Comparison of ENCODE assay signal across 17 cellular contexts in the genomic region with DNA sequence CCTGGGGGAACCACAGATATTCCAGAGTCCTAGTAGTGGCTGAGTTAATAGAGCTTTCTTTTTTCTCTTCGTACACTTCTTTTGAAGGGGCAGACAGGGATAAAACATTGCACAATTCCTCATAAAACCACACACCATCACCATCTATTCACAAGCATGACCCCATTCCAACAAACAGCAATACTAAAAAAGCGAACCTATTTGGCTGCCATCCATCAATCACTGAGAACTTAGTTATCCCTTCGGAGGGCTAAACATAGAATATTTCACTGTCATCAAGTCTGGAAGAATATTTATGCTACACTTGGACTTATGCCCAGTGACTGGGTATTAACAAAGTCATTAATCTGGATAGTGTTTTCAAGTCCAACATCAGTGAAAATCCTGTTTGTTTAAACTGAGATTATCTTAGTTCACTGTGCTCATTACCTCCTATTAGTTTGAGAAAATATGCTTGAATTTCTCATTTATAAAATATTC.
DNase-seq lines count a peak whose midpoint lies in the region; ATAC-seq, FAIRE-seq and TF ChIP-seq lines count a peak whose summit lies in the region.
"Had no signal": no experiment of that assay in that cellular context is flagged by ENCODE, and none has a peak within 500 bp of the region (broad histone marks: within the 10 kb centered on the region; RNA-seq: fewer than 3 reads in every experiment).

No MANE protein-coding gene starts in this region.

- no peak overlapping the region for H2BK5ac ChIP-seq in IMR-90 (ENCODE audit: low read depth, low read length, poor library complexity, severe bottlenecking)

- H2AK5ac ChIP-seq in IMR-90 (ENCODE audit: low read depth, low read length) = no peak overlapping the region

- H3K56ac ChIP-seq in IMR-90 (ENCODE audit: extremely low read depth, insufficient read depth, low read length) = no peak overlapping the region

- H3K27ac ChIP-seq in A673 (ENCODE audit: low read depth, low read length, poor library complexity, severe bottlenecking) (no peak overlapping the region), IMR-90 (ENCODE audit: insufficient read depth, low read length) (no peak overlapping the region), K562 (ENCODE audit: extremely low read depth, low read depth, low read length) (no peak overlapping the region)
- H3K27ac ChIP-seq: C4-2B, HL-60, pancreas had no signal

- no peak overlapping the region for H4K5ac ChIP-seq in IMR-90 (ENCODE audit: low read depth, low read length)

- CTCF ChIA-PET in A673 (lab: Charles Lee) = no interaction called here
- CTCF ChIA-PET in IMR-90 (lab: Yijun Ruan, JAX) = no interaction called here
- CTCF ChIA-PET in K562 (lab: Yijun Ruan, JAX; ENCODE audit: low intra/inter-chr PET ratio) = no interaction called here

- ATAC-seq in IMR-90 (ENCODE audit: low read depth) = peak; percentile 47
- no peak for ATAC-seq in K562
- no peak for ATAC-seq in activated T-cell treated with anti-CD3 and anti-CD28 coated beads, Interleukin-2, amount 50 U/mL, for 4 hours
- no peak for ATAC-seq in GM19467 (IDR thresholded peaks at IDR 0.05; ENCODE audit: unreplicated experiment)

- intact Hi-C loops in A673 (cut with micrococcal nuclease; ENCODE audit: unreplicated experiment) = no loop called here
- intact Hi-C loops in IMR-90 (cut with micrococcal nuclease) = no loop called here
- intact Hi-C loops in K562 (cut with micrococcal nuclease) = no loop called here

- TF ChIP-seq RAD21 in IMR-90 (IDR thresholded peaks at IDR 0.05; ENCODE audit: low read length) (no peak), K562 (CRISPR knock-in tag; conservative IDR thresholded peaks at IDR 0.05 in 1 of 2, IDR thresholded peaks at IDR 0.05 in 1 of 2) (no peak)

- H2BK15ac ChIP-seq in IMR-90 (ENCODE audit: low read depth, low read length) = no peak overlapping the region

- H3K9ac ChIP-seq in IMR-90 (ENCODE audit: low read depth, low read length) (no peak overlapping the region), K562 (ENCODE audit: insufficient read depth in 1 of 2, low read depth in 2 of 2, low read length in 2 of 2) (no peak overlapping the region)

- no peaks in the 10 kb centered on the region for H3K9me3 ChIP-seq in A673 (ENCODE audit: low read depth, low read length, poor library complexity, severe bottlenecking)
- no peaks in the 10 kb centered on the region for H3K9me3 ChIP-seq in IMR-90 (ENCODE audit: control insufficient read depth, insufficient read depth, low read length)
- no peaks in the 10 kb centered on the region for H3K9me3 ChIP-seq in K562 (replicated peaks; ENCODE audit: control insufficient read depth, insufficient read depth, low read depth, low read length)
- H3K9me3 ChIP-seq: pancreas had no signal

- no peak overlapping the region; the same call in 1 of the 2 replicates for H3K14ac ChIP-seq in IMR-90 (replicated peaks; ENCODE audit: low read depth, low read length)

- in situ Hi-C loops in IMR-90 (cut with MboI; ENCODE audit: low sequenced_read_pairs) (no loop called here), K562 (cut with MboI) (no loop called here)

- H3K79me2 ChIP-seq in K562 (ENCODE audit: control insufficient read depth, insufficient read depth, low read length) = no peaks in the 10 kb centered on the region

- WGBS in IMR-90 (ENCODE audit: extremely low coverage in 2 of 2, insufficient read length in 1 of 2), 2 experiments = 0% methylated on average over 1 of the region's 3 CpGs; no CpG with 5 or more reads in 1 of the 2 experiments
- WGBS in K562 (ENCODE audit: insufficient coverage, low coverage, missing lambda C conversion rate) = 0% methylated on average over 3 of the region's 3 CpGs

- H3K27me3 ChIP-seq in A673 (replicated peaks; ENCODE audit: insufficient read depth, low read depth, low read length, poor library complexity) (no peaks in the 10 kb centered on the region), IMR-90 (ENCODE audit: control insufficient read depth, insufficient read depth, low read length) (no peaks in the 10 kb centered on the region; the same call in 1 of the 2 replicates), K562 (ENCODE audit: control insufficient read depth in 2 of 2, insufficient read depth in 2 of 2, low read length in 2 of 2) (peaks cover 6 to 18% of the 10 kb centered on the region in 2 experiments)
- H3K27me3 ChIP-seq: pancreas had no signal

- H3K4me3 ChIP-seq in A673 (ENCODE audit: low read depth, low read length, poor library complexity, severe bottlenecking) = no peak overlapping the region
- no peak overlapping the region for H3K4me3 ChIP-seq in IMR-90 (ENCODE audit: insufficient read depth, low read depth, low read length)
- H3K4me3 ChIP-seq in K562 = no peak overlapping the region
- H3K4me3 ChIP-seq: pancreas had no signal

- H3K9me1 ChIP-seq in IMR-90 (ENCODE audit: insufficient read depth, low read length) (peaks cover 11% of the 10 kb centered on the region; the same call in 1 of the 2 replicates), K562 (ENCODE audit: control insufficient read depth, insufficient read depth, low read length) (no peaks in the 10 kb centered on the region)

- H3K36me3 Mint-ChIP-seq in activated T-cell treated with anti-CD3 and anti-CD28 coated beads, Interleukin-2, amount 50 U/mL, for 4 hours (ENCODE audit: insufficient read depth) = no peaks in the 10 kb centered on the region

- H3K4ac ChIP-seq in IMR-90 (ENCODE audit: low read depth, low read length) = no peak overlapping the region

- no peaks in the 10 kb centered on the region for H3K36me3 ChIP-seq in A673 (ENCODE audit: insufficient read depth, low read length, poor library complexity, severe bottlenecking)
- peaks cover 3% of the 10 kb centered on the region; the same call in 1 of the 2 replicates for H3K36me3 ChIP-seq in IMR-90 (ENCODE audit: control insufficient read depth, insufficient read depth, low read length)
- H3K36me3 ChIP-seq in K562 (ENCODE audit: control insufficient read depth, insufficient read depth, low read length) = no peaks in the 10 kb centered on the region
- H3K36me3 ChIP-seq: pancreas had no signal

- H2BK20ac ChIP-seq in IMR-90 (ENCODE audit: low read depth, low read length) = no peak overlapping the region

- H3K4me3 Mint-ChIP-seq in activated T-cell treated with anti-CD3 and anti-CD28 coated beads, Interleukin-2, amount 50 U/mL, for 4 hours = no peak overlapping the region
- H3K4me3 Mint-ChIP-seq: activated T-cell treated with anti-CD3 and anti-CD28 coated beads, Interleukin-2, amount 50 U/mL, for 24 hours; dendritic cell treated with granulocyte-macrophage colony-stimulating factor and Interleukin-4, amounts not matched to agents 40 ng/mL and 50 ng/mL, for 4 days; T-helper 2 cell treated with Interferon-gamma antibody and Interleukin-4, amounts not matched to agents 5 μg/mL and 100 μg/mL, for 36 hours had no signal

- dilution Hi-C loops in IMR-90 (cut with HindIII; ENCODE audit: low sequenced_read_pairs, unreplicated experiment) = no loop called here

- no peak overlapping the region for H2BK120ac ChIP-seq in IMR-90 (ENCODE audit: low read depth, low read length)

- DNase-seq in A673 (ENCODE audit: low spot score) = peak; percentile 86
- DNase-seq in IMR-90 = peak; percentile 71
- no peak for DNase-seq in K562 (ENCODE audit: extremely low read depth in 1 of 4, low spot score in 3 of 4)
- DNase-seq in left kidney (ENCODE audit: low read depth, low spot score) = peak; percentile 57
- DNase-seq in D341Med (ENCODE audit: low spot score) = no peak
- no peak for DNase-seq in activated T-cell treated with anti-CD3 and anti-CD28 coated beads, Interleukin-2, amount 50 U/mL, for 4 hours
- no peak for DNase-seq in OCI-M1 (lab: John Stamatoyannopoulos, UW)
- DNase-seq: activated T-cell treated with anti-CD3 and anti-CD28 coated beads, Interleukin-2, amount 50 U/mL, for 24 hours; NCI-H345; pancreas had no signal

- H2AFZ ChIP-seq in IMR-90 (replicated peaks; ENCODE audit: low read length, poor library complexity) = no peak overlapping the region
- H2AFZ ChIP-seq in K562 (ENCODE audit: low read depth, low read length) = no peak overlapping the region

- BruUV-seq in A673 (replicated peaks; lab: Mats Ljungman, UMichigan) (no TSS peak), IMR-90 (replicated peaks; lab: Mats Ljungman, UMichigan) (no TSS peak), K562 (replicated peaks; lab: Mats Ljungman, UMichigan) (no TSS peak)

- no peak for FAIRE-seq in K562 (lab: Jason Lieb, UNC)
- FAIRE-seq: H54, islet of Langerhans, pancreas had no signal

- H4K91ac ChIP-seq in IMR-90 (ENCODE audit: insufficient read depth, low read depth, low read length) = no peak overlapping the region

- no peaks in the 10 kb centered on the region for H3K9me3 Mint-ChIP-seq in activated T-cell treated with anti-CD3 and anti-CD28 coated beads, Interleukin-2, amount 50 U/mL, for 4 hours
- H3K9me3 Mint-ChIP-seq: activated T-cell treated with anti-CD3 and anti-CD28 coated beads, Interleukin-2, amount 50 U/mL, for 24 hours; dendritic cell treated with granulocyte-macrophage colony-stimulating factor and Interleukin-4, amounts not matched to agents 40 ng/mL and 50 ng/mL, for 4 days; T-helper 2 cell treated with Interferon-gamma antibody and Interleukin-4, amounts not matched to agents 5 μg/mL and 100 μg/mL, for 36 hours had no signal

- no peak overlapping the region for H3K23ac ChIP-seq in IMR-90 (ENCODE audit: low read depth, low read length)

- TF ChIP-seq EP300 in K562 (IDR thresholded peaks at IDR 0.05; ENCODE audit: low read length) = no peak

- peaks cover 13% of the 10 kb centered on the region for H3K4me1 ChIP-seq in A673 (ENCODE audit: insufficient read depth, low read length, poor library complexity, severe bottlenecking)
- H3K4me1 ChIP-seq in IMR-90 (ENCODE audit: control insufficient read depth, insufficient read depth, low read length) = peaks cover 6% of the 10 kb centered on the region
- no peaks in the 10 kb centered on the region for H3K4me1 ChIP-seq in K562 (replicated peaks in 1 of 2; ENCODE audit: control insufficient read depth in 2 of 2, insufficient read depth in 2 of 2, low read length in 2 of 2)
- H3K4me1 ChIP-seq: pancreas had no signal

- H2AK9ac ChIP-seq in IMR-90 (replicated peaks; ENCODE audit: low read depth, low read length, poor library complexity) = no peak overlapping the region

- H3K4me2 ChIP-seq in IMR-90 (ENCODE audit: low read depth, low read length) (peak overlapping the region; percentile 32; the same call in 1 of the 2 replicates), K562 (ENCODE audit: insufficient read depth, low read length) (no peak overlapping the region)

- no peak for TF ChIP-seq POLR2A in IMR-90 (IDR thresholded peaks at IDR 0.05; ENCODE audit: low read depth, low read length)
- no peak for TF ChIP-seq POLR2A in K562 (conservative IDR thresholded peaks at IDR 0.05)

- H4K20me1 ChIP-seq in IMR-90 (ENCODE audit: insufficient read depth, low read length) = peaks cover 7% of the 10 kb centered on the region; the same call in 1 of the 2 replicates
- no peaks in the 10 kb centered on the region for H4K20me1 ChIP-seq in K562 (replicated peaks; ENCODE audit: control insufficient read depth, insufficient read depth, low read length)

- H4K8ac ChIP-seq in IMR-90 (ENCODE audit: low read depth in 2 of 2, low read length in 2 of 2) = no peak overlapping the region

- H3K27me3 Mint-ChIP-seq in activated T-cell treated with anti-CD3 and anti-CD28 coated beads, Interleukin-2, amount 50 U/mL, for 4 hours (ENCODE audit: low read depth) = no peaks in the 10 kb centered on the region
- H3K27me3 Mint-ChIP-seq: dendritic cell treated with granulocyte-macrophage colony-stimulating factor and Interleukin-4, amounts not matched to agents 40 ng/mL and 50 ng/mL, for 4 days had no signal

- POLR2A ChIA-PET in A673 (lab: Charles Lee; ENCODE audit: low non-redundant PET) = no interaction called here
- POLR2A ChIA-PET in IMR-90 (lab: Charles Lee; ENCODE audit: unreplicated experiment) = no interaction called here
- POLR2A ChIA-PET in K562 (lab: Yijun Ruan, JAX) = no interaction called here

- no peak for TF ChIP-seq CTCF in A673 (conservative IDR thresholded peaks at IDR 0.05; ENCODE audit: low read depth, low read length)
- no peak for TF ChIP-seq CTCF in IMR-90 (conservative IDR thresholded peaks at IDR 0.05; ENCODE audit: low read depth, low read length)
- no peak for TF ChIP-seq CTCF in K562 (IDR thresholded peaks at IDR 0.05 in 2 of 3, conservative IDR thresholded peaks at IDR 0.05 in 1 of 3; ENCODE audit: insufficient read depth in 2 of 3, low read depth in 1 of 3, low read length in 3 of 3)

- H3K18ac ChIP-seq in IMR-90 (ENCODE audit: low read depth, low read length) = no peak overlapping the region

- H3K4me1 Mint-ChIP-seq in activated T-cell treated with anti-CD3 and anti-CD28 coated beads, Interleukin-2, amount 50 U/mL, for 4 hours (ENCODE audit: low read depth) = no peaks in the 10 kb centered on the region

- no peaks in the 10 kb centered on the region for H3K79me1 ChIP-seq in IMR-90 (ENCODE audit: low read depth in 1 of 2, low read length in 2 of 2)

Comparison
In these comparisons a context has a peak if more than half of its experiments do, and no peak if none do; other contexts are left out.
1. DNase-seq: peak in A673 (single experiment), IMR-90 (single experiment) and left kidney (single experiment); none in K562 (0 of 4), D341Med (single experiment), activated T-cell treated with anti-CD3 and anti-CD28 coated beads, Interleukin-2, amount 50 U/mL, for 4 hours (single experiment) and OCI-M1 (single experiment).